Comparison of ENCODE assay signal across 9 cellular contexts in genomic region chr13:48066310-48066989, GRCh38. TPM values are rescaled to one million over a fixed set of nuclear protein-coding genes. Genes with fewer than 3 reads are reported as not detected.
A peak's percentile ranks its signal among the peaks of the same experiment; 100 is the strongest.
DNase-seq lines count a peak whose midpoint lies in the region; ATAC-seq and TF ChIP-seq lines count a peak whose summit lies in the region.
"Had no signal": no experiment of that assay in that cellular context is flagged by ENCODE, and none has a peak within 500 bp of the region (broad histone marks: within the 10 kb centered on the region; RNA-seq: fewer than 3 reads in every experiment).

No MANE protein-coding gene starts in this region.

- H3K36me3 ChIP-seq in Loucy (ENCODE audit: insufficient read depth, low read length) (peaks cover 43% of the 10 kb centered on the region), spleen (peaks cover 14 to 81% (median 36%) of the 10 kb centered on the region in 6 donors)

- no peak overlapping the region for H3K4me3 Mint-ChIP-seq in activated naive CD8-positive, alpha-beta T cell treated with anti-CD3 and anti-CD28 coated beads, Interleukin-2, amount 50 U/mL, for 24 hours
- H3K4me3 Mint-ChIP-seq: stimulated activated naive CD8-positive, alpha-beta T cell treated with anti-CD3 and anti-CD28 coated beads, Interleukin-15, Interleukin-2, amounts not matched to agents 100 ng/mL and 50 ng/mL, for 24 hours had no signal

- H3K9me2 ChIP-seq in Loucy (replicated peaks; ENCODE audit: low read depth, low read length): no peaks in the 10 kb centered on the region

- TF ChIP-seq CTCF in Loucy (conservative IDR thresholded peaks at IDR 0.05; ENCODE audit: low read length) (no peak), spleen (IDR thresholded peaks at IDR 0.05 in 8 of 11, conservative IDR thresholded peaks at IDR 0.05 in 3 of 11) (no peak)

- DNase-seq in ACHN (peak; percentile 33), spleen (no peak)
- peak; percentile 18 for DNase-seq in activated naive CD8-positive, alpha-beta T cell treated with anti-CD3 and anti-CD28 coated beads, Interleukin-2, amount 50 U/mL, for 24 hours

- 94 to 98% (median 96%) methylated on average over 3 of the region's 3 CpGs for WGBS in spleen, 5 donors

- peak overlapping the region; percentile 48 for H3K9ac ChIP-seq in Loucy (ENCODE audit: low read depth, low read length, poor library complexity, severe bottlenecking)

- peaks cover 54% of the 10 kb centered on the region for H3K36me3 Mint-ChIP-seq in activated naive CD8-positive, alpha-beta T cell treated with anti-CD3 and anti-CD28 coated beads, Interleukin-2, amount 50 U/mL, for 24 hours (ENCODE audit: low read depth)

- H3K27ac Mint-ChIP-seq in activated naive CD8-positive, alpha-beta T cell treated with anti-CD3 and anti-CD28 coated beads, Interleukin-2, amount 50 U/mL, for 24 hours: peak overlapping the region; percentile 60
- H3K27ac Mint-ChIP-seq: stimulated activated naive CD8-positive, alpha-beta T cell treated with anti-CD3 and anti-CD28 coated beads, Interleukin-15, Interleukin-2, amounts not matched to agents 100 ng/mL and 50 ng/mL, for 24 hours had no signal

- intact Hi-C loops in spleen (cut with DNase I; ENCODE audit: low total_unique reads): no loop called here

- H3F3A ChIP-seq in Loucy (ENCODE audit: low read depth): no peaks in the 10 kb centered on the region

- no peak overlapping the region for H2AFZ ChIP-seq in Loucy (ENCODE audit: low read length)

- H4K20me1 ChIP-seq in Loucy (ENCODE audit: insufficient read depth, low read length, poor library complexity, severe bottlenecking): no peaks in the 10 kb centered on the region

- H3K4me3 ChIP-seq in Loucy (ENCODE audit: low read length, poor library complexity, severe bottlenecking) (no peak overlapping the region), spleen (no peak overlapping the region)

- in situ Hi-C loops in ACHN (cut with HindIII; ENCODE audit: low pct_ligation_motif_present, low pct_unique_long_range_greater_than_20kb, low sequenced_read_pairs): no loop called here

- peaks cover 4% of the 10 kb centered on the region for H3K4me1 Mint-ChIP-seq in activated naive CD8-positive, alpha-beta T cell treated with anti-CD3 and anti-CD28 coated beads, Interleukin-2, amount 50 U/mL, for 24 hours

- H3K4me1 ChIP-seq in Loucy (ENCODE audit: insufficient read depth, low read length, poor library complexity, severe bottlenecking): no peaks in the 10 kb centered on the region
- no peaks in the 10 kb centered on the region for H3K4me1 ChIP-seq in spleen

- H3K79me2 ChIP-seq in Loucy (ENCODE audit: insufficient read depth, low read length): no peaks in the 10 kb centered on the region

- H3K9me3 ChIP-seq in Loucy (ENCODE audit: insufficient read depth, low read depth, low read length) (peaks cover 13% of the 10 kb centered on the region), spleen (peaks cover 12 to 55% (median 39%) of the 10 kb centered on the region in 8 donors)

- TF ChIP-seq POLR2A in spleen (IDR thresholded peaks at IDR 0.05): no peak

- H3K9me3 Mint-ChIP-seq in activated naive CD8-positive, alpha-beta T cell treated with anti-CD3 and anti-CD28 coated beads, Interleukin-2, amount 50 U/mL, for 24 hours: peaks cover 5% of the 10 kb centered on the region

- H3K4me2 ChIP-seq in Loucy (ENCODE audit: low read depth, low read length, poor library complexity, severe bottlenecking): no peak overlapping the region

- H3K27me3 ChIP-seq in Loucy (ENCODE audit: insufficient read depth, low read length, poor library complexity, severe bottlenecking): no peaks in the 10 kb centered on the region
- no peaks in the 10 kb centered on the region for H3K27me3 ChIP-seq in spleen (replicated peaks in 1 of 7)

- ATAC-seq in GM18907 (IDR thresholded peaks at IDR 0.05; ENCODE audit: unreplicated experiment) (peak; percentile 75), GM19395 (IDR thresholded peaks at IDR 0.05; ENCODE audit: unreplicated experiment) (no peak), HG03039 (IDR thresholded peaks at IDR 0.05; ENCODE audit: unreplicated experiment) (no peak), HG02973 (IDR thresholded peaks at IDR 0.05; ENCODE audit: unreplicated experiment) (no peak)
- ATAC-seq in activated naive CD8-positive, alpha-beta T cell treated with anti-CD3 and anti-CD28 coated beads, Interleukin-2, amount 50 U/mL, for 24 hours: peak; percentile 61

- no peaks in the 10 kb centered on the region for H3K27me3 Mint-ChIP-seq in activated naive CD8-positive, alpha-beta T cell treated with anti-CD3 and anti-CD28 coated beads, Interleukin-2, amount 50 U/mL, for 24 hours
- H3K27me3 Mint-ChIP-seq: stimulated activated naive CD8-positive, alpha-beta T cell treated with anti-CD3 and anti-CD28 coated beads, Interleukin-15, Interleukin-2, amounts not matched to agents 100 ng/mL and 50 ng/mL, for 24 hours had no signal

- H3K27ac ChIP-seq in spleen: no peak overlapping the region

RNA-seq across cellular contexts. Expression of gene MED4, which starts 28.5 kb away (rescaled TPM):
- total RNA-seq in spleen: 10 to 100 TPM; 35.7 to 50.8 (median 38.1) TPM
- polyA plus RNA-seq in spleen: 10 to 100 TPM; 47.3 to 61.7 (median 61.6) TPM

RNA-seq across cellular contexts. Expression of gene NUDT15, which starts 28.9 kb away (rescaled TPM):
- 1 to 10 TPM; 4.5 to 9.4 (median 5.6) TPM for total RNA-seq in spleen
- 1 to 10 TPM; 4.6 to 9.0 (median 6.0) TPM for polyA plus RNA-seq in spleen

Comparison
In these comparisons a context has a peak if more than half of its experiments do, and no peak if none do; other contexts are left out.
1. ATAC-seq: peak in GM18907 (single experiment) and activated naive CD8-positive, alpha-beta T cell treated with anti-CD3 and anti-CD28 coated beads, Interleukin-2, amount 50 U/mL, for 24 hours (single experiment); none in GM19395 (single experiment), HG03039 (single experiment) and HG02973 (single experiment).